ENCODE assay signal across 8 cellular contexts in genomic region chr11:1854132-1854948, GRCh38. TPM values are rescaled to one million over a fixed set of nuclear protein-coding genes. Genes with fewer than 3 reads are reported as not detected.
DNase-seq lines count a peak whose midpoint lies in the region; ATAC-seq and TF ChIP-seq lines count a peak whose summit lies in the region.

No MANE protein-coding gene starts in this region.

- H3K36me3 ChIP-seq in suprapubic skin, result no peaks in the 10 kb centered on the region

- peak overlapping the region; percentile 29 for H3K4me3 ChIP-seq in suprapubic skin

- DNase-seq in activated CD4-positive, alpha-beta T cell treated with anti-CD3 and anti-CD28 coated beads, Interleukin-2, amount 10 ng/mL, durations not matched to agents 7 days and 5 days, result no peak
- DNase-seq in activated CD4-positive, alpha-beta T cell treated with anti-CD3 and anti-CD28 coated beads for 1 hour, result no peak
- DNase-seq in activated CD8-positive, alpha-beta T cell treated with anti-CD3 and anti-CD28 coated beads for 36 hours, result peak; percentile 63
- DNase-seq in suprapubic skin (ENCODE audit: low spot score in 2 of 2) (no peak), glutamatergic neuron (no peak), NCI-H146 (lab: John Stamatoyannopoulos, UW) (no peak), DMS79 treated with DMSO at 0.1 percent for 48 hours (lab: John Stamatoyannopoulos, UW) (no peak)

- CTCF ChIA-PET in activated CD4-positive, alpha-beta T cell treated with anti-CD3 and anti-CD28 coated beads, Interleukin-2, amount 10 ng/mL, durations not matched to agents 7 days and 5 days (lab: Charles Lee), result interaction anchor here (1.0 to 2.2 kb wide), 4 partner anchors 16 to 296 kb away, joined by 3 to 12 read pairs (median 4); no protein-coding TSS in a partner anchor
- CTCF ChIA-PET in activated CD8-positive, alpha-beta T cell treated with anti-CD3 and anti-CD28 coated beads for 36 hours (lab: Charles Lee), result interaction anchor here (0.6 to 5.2 kb wide), 10 partner anchors 15 to 297 kb away, joined by 3 to 32 read pairs (median 4); no protein-coding TSS in a partner anchor

- peak overlapping the region; percentile 96 for H3K27ac Mint-ChIP-seq in activated CD4-positive, alpha-beta T cell treated with anti-CD3 and anti-CD28 coated beads, Interleukin-2, amount 10 ng/mL, durations not matched to agents 7 days and 5 days
- H3K27ac Mint-ChIP-seq in activated CD8-positive, alpha-beta T cell treated with anti-CD3 and anti-CD28 coated beads for 36 hours, result peak overlapping the region; percentile 95
- no peak overlapping the region for H3K27ac Mint-ChIP-seq in glutamatergic neuron (ENCODE audit: unreplicated experiment)

- no CpG with 5 or more reads among the region's 27 CpGs for WGBS in suprapubic skin

- ATAC-seq in HG02870 (IDR thresholded peaks at IDR 0.05; ENCODE audit: unreplicated experiment), result peak; percentile 10
- ATAC-seq in activated CD8-positive, alpha-beta T cell treated with anti-CD3 and anti-CD28 coated beads for 36 hours, result peak; percentile 12

- no peaks in the 10 kb centered on the region for H3K27me3 Mint-ChIP-seq in activated CD4-positive, alpha-beta T cell treated with anti-CD3 and anti-CD28 coated beads, Interleukin-2, amount 10 ng/mL, durations not matched to agents 7 days and 5 days
- H3K27me3 Mint-ChIP-seq in activated CD8-positive, alpha-beta T cell treated with anti-CD3 and anti-CD28 coated beads for 36 hours, result no peaks in the 10 kb centered on the region
- peaks cover 5% of the 10 kb centered on the region for H3K27me3 Mint-ChIP-seq in glutamatergic neuron (ENCODE audit: unreplicated experiment)

- no peak overlapping the region for H3K27ac ChIP-seq in suprapubic skin

- TF ChIP-seq CTCF in activated CD8-positive, alpha-beta T cell treated with anti-CD3 and anti-CD28 coated beads for 36 hours (IDR thresholded peaks at IDR 0.05), result no peak
- TF ChIP-seq CTCF in suprapubic skin (IDR thresholded peaks at IDR 0.05), result no peak
- TF ChIP-seq CTCF in glutamatergic neuron (IDR thresholded peaks at IDR 0.05; ENCODE audit: partially characterized antibody, unreplicated experiment), result no peak

- no peaks in the 10 kb centered on the region for H3K27me3 ChIP-seq in suprapubic skin

- no peaks in the 10 kb centered on the region for H3K4me1 ChIP-seq in suprapubic skin

- no peak for TF ChIP-seq EP300 in suprapubic skin (IDR thresholded peaks at IDR 0.05)

- no peaks in the 10 kb centered on the region for H3K9me3 Mint-ChIP-seq in activated CD4-positive, alpha-beta T cell treated with anti-CD3 and anti-CD28 coated beads, Interleukin-2, amount 10 ng/mL, durations not matched to agents 7 days and 5 days
- H3K9me3 Mint-ChIP-seq in activated CD8-positive, alpha-beta T cell treated with anti-CD3 and anti-CD28 coated beads for 36 hours, result no peaks in the 10 kb centered on the region
- H3K9me3 Mint-ChIP-seq in glutamatergic neuron (ENCODE audit: unreplicated experiment), result peaks cover 7% of the 10 kb centered on the region

- intact Hi-C loops in activated CD8-positive, alpha-beta T cell treated with anti-CD3 and anti-CD28 coated beads for 36 hours (cut with micrococcal nuclease), result no loop called here

- H3K36me3 Mint-ChIP-seq in activated CD4-positive, alpha-beta T cell treated with anti-CD3 and anti-CD28 coated beads, Interleukin-2, amount 10 ng/mL, durations not matched to agents 7 days and 5 days (ENCODE audit: low read depth), result peaks cover 31% of the 10 kb centered on the region
- peaks cover 13% of the 10 kb centered on the region for H3K36me3 Mint-ChIP-seq in activated CD8-positive, alpha-beta T cell treated with anti-CD3 and anti-CD28 coated beads for 36 hours (ENCODE audit: low read depth)
- H3K36me3 Mint-ChIP-seq in glutamatergic neuron (ENCODE audit: unreplicated experiment), result no peaks in the 10 kb centered on the region

- POLR2A ChIA-PET in activated CD4-positive, alpha-beta T cell treated with anti-CD3 and anti-CD28 coated beads, Interleukin-2, amount 10 ng/mL, durations not matched to agents 7 days and 5 days (lab: Charles Lee), result interaction anchor here (1.1 kb wide), 1 partner anchor 28 kb away, joined by 3 read pairs; no protein-coding TSS in a partner anchor
- POLR2A ChIA-PET in activated CD8-positive, alpha-beta T cell treated with anti-CD3 and anti-CD28 coated beads for 36 hours (lab: Charles Lee), result interaction anchor here (0.6 to 7.5 kb wide), 10 partner anchors 8 to 245 kb away, joined by 3 to 81 read pairs (median 6); partner anchors contain the start of genes PRR33 and TNNT3

- peaks cover 50% of the 10 kb centered on the region for H3K4me1 Mint-ChIP-seq in activated CD4-positive, alpha-beta T cell treated with anti-CD3 and anti-CD28 coated beads, Interleukin-2, amount 10 ng/mL, durations not matched to agents 7 days and 5 days
- peaks cover 48% of the 10 kb centered on the region for H3K4me1 Mint-ChIP-seq in activated CD8-positive, alpha-beta T cell treated with anti-CD3 and anti-CD28 coated beads for 36 hours (ENCODE audit: low read depth)
- H3K4me1 Mint-ChIP-seq in glutamatergic neuron (ENCODE audit: low read depth, unreplicated experiment), result peaks cover 1% of the 10 kb centered on the region

- H3K4me3 Mint-ChIP-seq in activated CD4-positive, alpha-beta T cell treated with anti-CD3 and anti-CD28 coated beads, Interleukin-2, amount 10 ng/mL, durations not matched to agents 7 days and 5 days, result peak overlapping the region; percentile 99
- H3K4me3 Mint-ChIP-seq in activated CD8-positive, alpha-beta T cell treated with anti-CD3 and anti-CD28 coated beads for 36 hours, result peak overlapping the region; percentile 86
- H3K4me3 Mint-ChIP-seq in glutamatergic neuron (ENCODE audit: unreplicated experiment), result no peak overlapping the region

- no peaks in the 10 kb centered on the region for H3K9me3 ChIP-seq in suprapubic skin

- no peak for TF ChIP-seq POLR2A in suprapubic skin (IDR thresholded peaks at IDR 0.05)

RNA-seq across cellular contexts. Expression of gene LSP1, which starts 1.5 kb away (rescaled TPM):
- 100 to 1,000 TPM; 668 to 687 TPM for total RNA-seq in activated CD4-positive, alpha-beta T cell treated with anti-CD3 and anti-CD28 coated beads, Interleukin-2, amount 10 ng/mL, durations not matched to agents 7 days and 5 days
- 100 to 1,000 TPM; 247 to 251 TPM for total RNA-seq in activated CD8-positive, alpha-beta T cell treated with anti-CD3 and anti-CD28 coated beads for 36 hours
- total RNA-seq in suprapubic skin, result 100 to 1,000 TPM in 2 of 4 donors, 10 to 100 TPM in 2; 70.4 to 134 (median 107) TPM
- total RNA-seq in glutamatergic neuron (ENCODE audit: unreplicated experiment), result 2.5 TPM

RNA-seq across cellular contexts. Expression of gene TNNI2, which starts 15.6 kb away (rescaled TPM):
- not detected for total RNA-seq in activated CD4-positive, alpha-beta T cell treated with anti-CD3 and anti-CD28 coated beads, Interleukin-2, amount 10 ng/mL, durations not matched to agents 7 days and 5 days
- under 1 TPM in 1 of 2 experiments, not detected in 1; 0.92 TPM for total RNA-seq in activated CD8-positive, alpha-beta T cell treated with anti-CD3 and anti-CD28 coated beads for 36 hours
- total RNA-seq in suprapubic skin (10 to 100 TPM; 17.4 to 63.6 (median 27.2) TPM), glutamatergic neuron (ENCODE audit: unreplicated experiment) (not detected)

RNA-seq across cellular contexts. Expression of gene SYT8, which starts 19.6 kb away (rescaled TPM):
- not detected for total RNA-seq in activated CD4-positive, alpha-beta T cell treated with anti-CD3 and anti-CD28 coated beads, Interleukin-2, amount 10 ng/mL, durations not matched to agents 7 days and 5 days
- not detected for total RNA-seq in activated CD8-positive, alpha-beta T cell treated with anti-CD3 and anti-CD28 coated beads for 36 hours
- 100 to 1,000 TPM; 141 to 280 (median 193) TPM for total RNA-seq in suprapubic skin
- not detected for total RNA-seq in glutamatergic neuron (ENCODE audit: unreplicated experiment)

RNA-seq across cellular contexts. Expression of gene PRR33, which starts 37.4 kb away (rescaled TPM):
- under 1 TPM in 1 of 2 experiments, not detected in 1; 0.05 TPM for total RNA-seq in activated CD4-positive, alpha-beta T cell treated with anti-CD3 and anti-CD28 coated beads, Interleukin-2, amount 10 ng/mL, durations not matched to agents 7 days and 5 days
- total RNA-seq in activated CD8-positive, alpha-beta T cell treated with anti-CD3 and anti-CD28 coated beads for 36 hours, result under 1 TPM; 0.16 to 0.20 TPM
- total RNA-seq in suprapubic skin (not detected), glutamatergic neuron (ENCODE audit: unreplicated experiment) (not detected)

Comparison
In these comparisons a context has a peak if more than half of its experiments do, and no peak if none do; other contexts are left out.
1. RNA of gene LSP1, which starts 1.5 kb away (total RNA-seq): 668 to 687 TPM in activated CD4-positive, alpha-beta T cell treated with anti-CD3 and anti-CD28 coated beads, Interleukin-2, amount 10 ng/mL, durations not matched to agents 7 days and 5 days, 247 to 251 TPM in activated CD8-positive, alpha-beta T cell treated with anti-CD3 and anti-CD28 coated beads for 36 hours and 70.4 to 134 TPM in suprapubic skin; 2.5 TPM in glutamatergic neuron (single experiment); every median in the first group is over 10 times any median in the second.
2. RNA of gene TNNI2, which starts 15.6 kb away (total RNA-seq): 17.4 to 63.6 TPM in suprapubic skin; 0.92 TPM in activated CD8-positive, alpha-beta T cell treated with anti-CD3 and anti-CD28 coated beads for 36 hours, not detected in glutamatergic neuron (single experiment) and not detected in activated CD4-positive, alpha-beta T cell treated with anti-CD3 and anti-CD28 coated beads, Interleukin-2, amount 10 ng/mL, durations not matched to agents 7 days and 5 days; every median in the first group is over 4 times any median in the second.
3. RNA of gene SYT8, which starts 19.6 kb away (total RNA-seq): 141 to 280 TPM in suprapubic skin; not detected in activated CD4-positive, alpha-beta T cell treated with anti-CD3 and anti-CD28 coated beads, Interleukin-2, amount 10 ng/mL, durations not matched to agents 7 days and 5 days, not detected in activated CD8-positive, alpha-beta T cell treated with anti-CD3 and anti-CD28 coated beads for 36 hours and not detected in glutamatergic neuron (single experiment); every median in the first group is over 100 times any median in the second.